ENCODE assay signal across 20 cellular contexts in the genomic region with DNA sequence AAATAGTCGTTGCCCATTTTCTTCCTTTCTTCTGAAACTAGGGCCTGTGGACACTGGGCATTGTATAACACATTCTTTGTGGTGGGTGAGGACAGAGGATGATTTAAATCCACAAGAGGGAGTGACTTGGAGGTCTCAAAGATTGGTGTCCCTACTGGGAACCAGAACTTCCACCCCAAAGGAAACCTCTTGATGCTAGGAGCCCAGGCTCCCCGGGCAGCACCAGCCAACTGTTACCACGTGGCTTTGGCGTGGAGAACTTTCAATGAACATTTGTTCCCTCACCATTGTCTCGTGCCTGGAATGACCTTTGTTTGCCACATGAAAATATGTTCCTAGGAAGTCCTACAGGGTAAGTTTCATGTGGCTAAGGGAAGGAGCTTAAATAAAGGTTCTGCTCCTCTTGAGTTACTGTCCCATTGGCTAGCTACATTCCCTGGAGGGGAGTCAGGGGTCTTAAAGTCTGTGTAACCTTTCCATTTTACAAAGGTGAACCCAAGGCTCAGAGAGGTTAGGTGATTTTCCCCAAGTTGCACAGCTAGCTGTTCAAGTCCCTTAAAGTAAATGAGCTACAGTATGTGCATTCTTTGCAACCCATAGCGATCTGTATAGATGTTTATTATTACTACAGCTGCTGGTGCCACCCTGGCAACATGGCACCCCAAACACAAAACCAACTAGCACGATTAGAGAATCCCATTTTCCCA. TPM values are rescaled to one million over a fixed set of nuclear protein-coding genes. Genes with fewer than 3 reads are reported as not detected.
DNase-seq lines count a peak whose midpoint lies in the region; ATAC-seq, FAIRE-seq and TF ChIP-seq lines count a peak whose summit lies in the region.
"Had no signal": no experiment of that assay in that cellular context is flagged by ENCODE, and none has a peak within 500 bp of the region (broad histone marks: within the 10 kb centered on the region; RNA-seq: fewer than 3 reads in every experiment).

No MANE protein-coding gene starts in this region.

- H3K9ac ChIP-seq in H9 (ENCODE audit: extremely low read depth, insufficient read length, low read length) (no peak overlapping the region), endothelial cell of umbilical vein (replicated peaks; ENCODE audit: extremely low read depth, insufficient read depth, low read length) (no peak overlapping the region)

- POLR2A ChIA-PET in endothelial cell of umbilical vein (lab: Charles Lee) = interaction anchor here (0.5 kb wide), 1 partner anchor 782 kb away, joined by 5 read pairs; no protein-coding TSS in a partner anchor

- H3K4me1 ChIP-seq in H9 (ENCODE audit: insufficient read depth, low read length) (peaks cover 9% of the 10 kb centered on the region), endothelial cell of umbilical vein (ENCODE audit: control insufficient read depth, extremely low read depth, insufficient read depth, low read length) (no peaks in the 10 kb centered on the region), osteoblast (ENCODE audit: insufficient read depth, low read length) (no peaks in the 10 kb centered on the region)

- H3K4me2 ChIP-seq in H9 (ENCODE audit: insufficient read depth, insufficient read length, low read length) = no peak overlapping the region
- no peak overlapping the region for H3K4me2 ChIP-seq in endothelial cell of umbilical vein (ENCODE audit: insufficient read depth, low read length)
- no peak overlapping the region for H3K4me2 ChIP-seq in osteoblast (ENCODE audit: insufficient read depth, low read length)

- no peak overlapping the region for H3K4me3 Mint-ChIP-seq in H9

- H3K79me1 ChIP-seq in H9 (ENCODE audit: insufficient read depth, low read depth, low read length, poor library complexity, severe bottlenecking) = no peaks in the 10 kb centered on the region

- no peak for FAIRE-seq in endothelial cell of umbilical vein (lab: Jason Lieb, UNC)

- H4K8ac ChIP-seq in H9 (replicated peaks; ENCODE audit: insufficient read length, low read depth, low read length) = no peak overlapping the region

- H3K4ac ChIP-seq in H9 (ENCODE audit: low read depth, low read length) = no peak overlapping the region

- no peak overlapping the region for H3K18ac ChIP-seq in H9 (ENCODE audit: insufficient read length, low read depth, low read length)

- no peak overlapping the region for H3K14ac ChIP-seq in H9 (ENCODE audit: insufficient read depth, low read length)

- dilution Hi-C loops in endothelial cell of umbilical vein (cut with MboI; ENCODE audit: extremely low pct_ligation_motif_present, low sequenced_read_pairs) = no loop called here

- H3K9me3 Mint-ChIP-seq in H9 = peaks cover 7 to 22% of the 10 kb centered on the region in 2 experiments

- H3K9me1 ChIP-seq in endothelial cell of umbilical vein (replicated peaks; ENCODE audit: control insufficient read depth, extremely low read depth, insufficient read depth, low read length) = no peaks in the 10 kb centered on the region

- no peaks in the 10 kb centered on the region for H4K20me1 ChIP-seq in H9 (ENCODE audit: control insufficient read depth, insufficient read depth, insufficient read length)
- no peaks in the 10 kb centered on the region for H4K20me1 ChIP-seq in endothelial cell of umbilical vein (replicated peaks; ENCODE audit: control insufficient read depth, extremely low read depth, insufficient read depth, low read length)
- H4K20me1 ChIP-seq in osteoblast (ENCODE audit: insufficient read depth, low read length) = no peaks in the 10 kb centered on the region

- H3K27ac Mint-ChIP-seq in H9 = peak overlapping the region in 2 of 3 experiments; percentile 23 to 55; a peak in 2 of 7 replicates
- H3K27ac Mint-ChIP-seq: CD14-positive monocyte had no signal

- intact Hi-C loops in endothelial cell of umbilical vein (cut with micrococcal nuclease) = no loop called here

- H3K27ac ChIP-seq in H9 (ENCODE audit: insufficient read length, low read depth, low read length) (no peak overlapping the region), endothelial cell of umbilical vein (ENCODE audit: insufficient read depth, low read depth, low read length) (no peak overlapping the region), osteoblast (ENCODE audit: low read depth, low read length) (no peak overlapping the region)
- H3K27ac ChIP-seq: HL-60 had no signal

- no peak overlapping the region for H2BK15ac ChIP-seq in H9 (ENCODE audit: low read depth, low read length)

- H3K23me2 ChIP-seq in H9 (ENCODE audit: insufficient read length, low read depth, low read length, poor library complexity, severe bottlenecking) = no peaks in the 10 kb centered on the region

- H3K56ac ChIP-seq in H9 (ENCODE audit: insufficient read length, low read depth, low read length) = no peak overlapping the region

- no CpG with 5 or more reads among the region's 7 CpGs for WGBS in H9 (ENCODE audit: extremely low coverage, insufficient read length, low lambda C conversion rate)

- H2BK5ac ChIP-seq in H9 (ENCODE audit: insufficient read length, low read length) = no peak overlapping the region

- no peak for TF ChIP-seq POLR2A in endothelial cell of umbilical vein (IDR thresholded peaks at IDR 0.05; ENCODE audit: low read depth, low read length)

- H3K4me1 Mint-ChIP-seq in H9 = peaks cover 26 to 34% of the 10 kb centered on the region in 2 experiments

- H2AFZ ChIP-seq in H9 (ENCODE audit: low read length) = no peak overlapping the region
- no peak overlapping the region for H2AFZ ChIP-seq in endothelial cell of umbilical vein (ENCODE audit: low read depth, low read length)
- H2AFZ ChIP-seq in osteoblast (ENCODE audit: low read length) = no peak overlapping the region

- H3K27me3 ChIP-seq in H9 (ENCODE audit: insufficient read depth, low read length) (peaks cover 98% of the 10 kb centered on the region), endothelial cell of umbilical vein (ENCODE audit: control insufficient read depth in 2 of 2, insufficient read depth in 2 of 2, low read length in 2 of 2) (peaks cover 85 to 98% of the 10 kb centered on the region in 2 experiments), osteoblast (ENCODE audit: insufficient read depth, low read length) (peaks cover 97% of the 10 kb centered on the region)

- no peaks in the 10 kb centered on the region for H3K9me3 ChIP-seq in H9 (ENCODE audit: control insufficient read depth, low read depth, low read length)
- H3K9me3 ChIP-seq in endothelial cell of umbilical vein (replicated peaks; ENCODE audit: control insufficient read depth, insufficient read depth, low read length) = no peaks in the 10 kb centered on the region
- H3K9me3 ChIP-seq in osteoblast (ENCODE audit: low read depth, low read length) = no peaks in the 10 kb centered on the region
- H3K9me3 ChIP-seq: HAP-1 had no signal

- no peak overlapping the region for H4K91ac ChIP-seq in H9 (ENCODE audit: insufficient read length, low read depth, low read length)

- H4K5ac ChIP-seq in H9 (ENCODE audit: insufficient read length, low read depth, low read length) = no peak overlapping the region

- H2BK20ac ChIP-seq in H9 (ENCODE audit: low read depth, low read length, poor library complexity, severe bottlenecking) = no peak overlapping the region

- peaks cover 100% of the 10 kb centered on the region for H3K27me3 Mint-ChIP-seq in H9 (ENCODE audit: low read depth)

- H2BK120ac ChIP-seq in H9 (ENCODE audit: low read depth, low read length, poor library complexity, severe bottlenecking) = no peak overlapping the region

- no peak overlapping the region for H2BK12ac ChIP-seq in H9 (ENCODE audit: insufficient read length, low read depth, low read length)

- no peak overlapping the region for H2AK5ac ChIP-seq in H9 (ENCODE audit: insufficient read length, low read length)

- no peak overlapping the region for H3K23ac ChIP-seq in H9 (ENCODE audit: insufficient read length, low read depth, low read length)

- H3K36me3 Mint-ChIP-seq in H9 (ENCODE audit: insufficient read depth in 1 of 3, low read depth in 3 of 3) = no peaks in the 10 kb centered on the region
- H3K36me3 Mint-ChIP-seq: CD14-positive monocyte had no signal

- H3K79me2 ChIP-seq in H9 (ENCODE audit: insufficient read depth, low read length) (no peaks in the 10 kb centered on the region), endothelial cell of umbilical vein (ENCODE audit: control insufficient read depth, insufficient read depth, low read length) (no peaks in the 10 kb centered on the region), osteoblast (ENCODE audit: insufficient read depth, low read length) (no peaks in the 10 kb centered on the region)

- DNase-seq in AG20443 (ENCODE audit: low spot score) (peak; percentile 7), H9 (no peak), endothelial cell of umbilical vein (ENCODE audit: low read depth, low spot score) (no peak), osteoblast (ENCODE audit: insufficient read length, low spot score, missing footprints) (peak; percentile 76), HuH-7 (ENCODE audit: low spot score) (no peak), SIG-M5 (lab: John Stamatoyannopoulos, UW) (no peak)
- DNase-seq: DMS79 treated with DMSO at 0.1 percent for 48 hours, NCI-H1105 treated with DMSO at 0.1 percent for 48 hours, NCI-H1694, NCI-H2081 treated with DMSO at 0.1 percent for 48 hours, NCI-H774, OCI-M1, SHP77 had no signal

- H3K4me3 ChIP-seq in endothelial cell of umbilical vein (replicated peaks in 1 of 3; ENCODE audit: insufficient read depth in 1 of 3, low read depth in 1 of 3, low read length in 3 of 3) = no peak overlapping the region
- no peak overlapping the region for H3K4me3 ChIP-seq in osteoblast (ENCODE audit: insufficient read depth, low read length)
- H3K4me3 ChIP-seq: HAP-1 had no signal

- H3T11ph ChIP-seq in H9 (ENCODE audit: low read length) = no peak overlapping the region

- TF ChIP-seq CTCF in H9 (conservative IDR thresholded peaks at IDR 0.05) (no peak), endothelial cell of umbilical vein (IDR thresholded peaks at IDR 0.05; ENCODE audit: extremely low read depth in 1 of 2, insufficient read depth in 1 of 2, low read depth in 1 of 2, low read length in 2 of 2) (no peak), osteoblast (IDR thresholded peaks at IDR 0.05; ENCODE audit: extremely low read depth, low read depth, low read length) (no peak)

- CTCF ChIA-PET in endothelial cell of umbilical vein (lab: Charles Lee) = interaction anchor here (0.6 to 3.3 kb wide), 3 partner anchors 10 to 20 kb away, joined by 3 to 11 read pairs (median 7); no protein-coding TSS in a partner anchor

- H3K36me3 ChIP-seq in endothelial cell of umbilical vein (ENCODE audit: control insufficient read depth in 2 of 2, extremely low read depth in 1 of 2, insufficient read depth in 2 of 2, low read length in 2 of 2) (no peaks in the 10 kb centered on the region), osteoblast (ENCODE audit: insufficient read depth, low read length) (no peaks in the 10 kb centered on the region)
- H3K36me3 ChIP-seq: HAP-1 had no signal

- ATAC-seq in HG02763 (IDR thresholded peaks at IDR 0.05; ENCODE audit: unreplicated experiment) = no peak

- BruUV-seq in endothelial cell of umbilical vein (replicated peaks; lab: Mats Ljungman, UMichigan) = no TSS peak

RNA-seq across cellular contexts. Expression of a gene that starts 5.0 kb away (rescaled TPM):
- total RNA-seq in H9 (2021) (not detected in 2 replicates), endothelial cell of umbilical vein (not detected in 2 replicates), osteoblast (not detected in 2 replicates)
- polyA plus RNA-seq in endothelial cell of umbilical vein = not detected in 2 replicates
- polyA plus RNA-seq in endothelial cell of umbilical vein (2011; cell fraction: cytosol; rRNA removed) = not detected in 2 replicates
- not detected in 2 replicates for polyA plus RNA-seq in endothelial cell of umbilical vein (2011; cell fraction: nucleus; rRNA removed)
- not detected in 2 replicates for polyA plus RNA-seq in endothelial cell of umbilical vein (2012)
- polyA minus RNA-seq in endothelial cell of umbilical vein = not detected in 2 replicates
- polyA minus RNA-seq in endothelial cell of umbilical vein (2011; cell fraction: cytosol; rRNA and poly(A)+ RNA removed) = not detected
- not detected in 2 replicates for polyA minus RNA-seq in endothelial cell of umbilical vein (2011; cell fraction: nucleus; rRNA and poly(A)+ RNA removed)
- total RNA-seq: HT1080, NCI-H460, RPMI7951 had no signal
- polyA plus RNA-seq: CD14-positive monocyte had no signal

RNA-seq across cellular contexts. Expression of a gene that starts 14.4 kb away (rescaled TPM):
- not detected in 2 replicates for total RNA-seq in H9 (2021)
- not detected in 2 replicates for total RNA-seq in endothelial cell of umbilical vein
- not detected in 2 replicates for polyA plus RNA-seq in endothelial cell of umbilical vein
- not detected in 2 replicates for polyA plus RNA-seq in endothelial cell of umbilical vein (2011; cell fraction: cytosol; rRNA removed)
- polyA plus RNA-seq in endothelial cell of umbilical vein (2011; cell fraction: nucleus; rRNA removed) = not detected in 2 replicates
- polyA plus RNA-seq in endothelial cell of umbilical vein (2012) = not detected in 2 replicates
- polyA minus RNA-seq in endothelial cell of umbilical vein = not detected in 2 replicates
- not detected for polyA minus RNA-seq in endothelial cell of umbilical vein (2011; cell fraction: cytosol; rRNA and poly(A)+ RNA removed)
- polyA minus RNA-seq in endothelial cell of umbilical vein (2011; cell fraction: nucleus; rRNA and poly(A)+ RNA removed) = not detected in 2 replicates
- total RNA-seq in osteoblast = not detected in 2 replicates
- total RNA-seq: HT1080, NCI-H460, RPMI7951 had no signal
- polyA plus RNA-seq: CD14-positive monocyte had no signal

RNA-seq across cellular contexts. Expression of a gene that starts 54.3 kb away (rescaled TPM):
- not detected in 2 replicates for total RNA-seq in H9 (2021)
- total RNA-seq in endothelial cell of umbilical vein = not detected in 2 replicates
- polyA plus RNA-seq in endothelial cell of umbilical vein = not detected in 2 replicates
- not detected in 2 replicates for polyA plus RNA-seq in endothelial cell of umbilical vein (2011; cell fraction: cytosol; rRNA removed)
- polyA plus RNA-seq in endothelial cell of umbilical vein (2011; cell fraction: nucleus; rRNA removed) = not detected in 2 replicates
- polyA plus RNA-seq in endothelial cell of umbilical vein (2012) = not detected in 2 replicates
- not detected in 2 replicates for polyA minus RNA-seq in endothelial cell of umbilical vein
- not detected for polyA minus RNA-seq in endothelial cell of umbilical vein (2011; cell fraction: cytosol; rRNA and poly(A)+ RNA removed)
- not detected in 2 replicates for polyA minus RNA-seq in endothelial cell of umbilical vein (2011; cell fraction: nucleus; rRNA and poly(A)+ RNA removed)
- total RNA-seq in osteoblast = not detected in 2 replicates
- total RNA-seq: HT1080, NCI-H460, RPMI7951 had no signal
- polyA plus RNA-seq: CD14-positive monocyte had no signal

Comparison
In these comparisons a context has a peak if more than half of its experiments do, and no peak if none do; other contexts are left out.
1. DNase-seq: peak in AG20443 (single experiment) and osteoblast (single experiment); none in H9 (single experiment), endothelial cell of umbilical vein (single experiment), HuH-7 (single experiment) and SIG-M5 (single experiment).